ENCODE assay signal across 10 cellular contexts in the genomic region with DNA sequence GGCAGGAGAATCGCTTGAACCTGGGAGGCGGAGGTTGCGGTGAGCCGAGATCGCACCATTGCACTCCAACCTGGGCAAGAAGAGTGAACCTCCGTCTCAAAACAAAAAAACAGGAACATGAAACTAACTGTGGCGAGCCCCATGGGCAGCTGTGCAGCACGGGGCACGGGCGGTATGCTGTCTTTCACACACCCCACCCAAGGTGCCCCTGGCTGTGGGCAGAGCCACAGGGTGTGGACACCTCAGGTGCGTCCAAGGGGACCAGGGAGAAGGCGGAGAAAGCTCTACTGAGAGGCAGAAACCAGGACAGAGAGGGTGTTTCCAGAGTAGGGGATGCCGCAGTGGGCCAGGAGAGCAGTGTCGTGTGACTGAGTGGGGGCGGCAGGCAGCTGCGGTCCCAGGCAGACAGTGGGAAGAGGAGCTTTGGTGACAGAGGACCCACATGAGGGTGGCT. TPM values are rescaled to one million over a fixed set of nuclear protein-coding genes. Genes with fewer than 3 reads are reported as not detected.
DNase-seq lines count a peak whose midpoint lies in the region; ATAC-seq and TF ChIP-seq lines count a peak whose summit lies in the region.
"Had no signal": no experiment of that assay in that cellular context is flagged by ENCODE, and none has a peak within 500 bp of the region (broad histone marks: within the 10 kb centered on the region; RNA-seq: fewer than 3 reads in every experiment).

No MANE protein-coding gene starts in this region.

- H3K9ac ChIP-seq in MM.1S (ENCODE audit: low read length), result peak overlapping the region; percentile 35; the same call in 1 of the 2 replicates

- peaks cover 63% of the 10 kb centered on the region for H3K36me3 Mint-ChIP-seq in progenitor cell of endocrine pancreas (ENCODE audit: insufficient read depth)

- no peaks in the 10 kb centered on the region for H3K9me3 ChIP-seq in MM.1S (replicated peaks; ENCODE audit: insufficient read depth, low read length)

- H3K4me3 Mint-ChIP-seq in progenitor cell of endocrine pancreas (ENCODE audit: low read depth), result no peak overlapping the region

- 0 out of 2 replicates have a peak, but pooled peaks cover 5% of the 10 kb centered on the region for H3K4me1 ChIP-seq in MM.1S (ENCODE audit: low read length)

- H3K4me2 ChIP-seq in MM.1S (ENCODE audit: low read depth, low read length), result peak overlapping the region; percentile 32; the same call in 1 of the 2 replicates

- H3K9me3 Mint-ChIP-seq in progenitor cell of endocrine pancreas (ENCODE audit: low read depth), result peaks cover 11% of the 10 kb centered on the region
- H3K9me3 Mint-ChIP-seq: T-cell had no signal

- no peaks in the 10 kb centered on the region for H4K20me1 ChIP-seq in MM.1S (ENCODE audit: insufficient read depth, low read length)

- no peaks in the 10 kb centered on the region for H3K27me3 Mint-ChIP-seq in progenitor cell of endocrine pancreas
- H3K27me3 Mint-ChIP-seq: T-cell had no signal

- H3K27ac ChIP-seq in MM.1S (ENCODE audit: low read length), result peak overlapping the region; percentile 86
- H3K27ac ChIP-seq: HL-60 had no signal

- H3K4me1 Mint-ChIP-seq in progenitor cell of endocrine pancreas (ENCODE audit: low read depth), result no peaks in the 10 kb centered on the region

- peak overlapping the region; percentile 26; the same call in 1 of the 2 replicates for H2AFZ ChIP-seq in MM.1S (ENCODE audit: low read length)

- H3K79me2 ChIP-seq in MM.1S (ENCODE audit: low read length), result no peaks in the 10 kb centered on the region

- H3K9me2 ChIP-seq in MM.1S (replicated peaks; ENCODE audit: insufficient read depth, low read length), result no peaks in the 10 kb centered on the region

- peaks cover 4% of the 10 kb centered on the region; the same call in 1 of the 2 replicates for H3F3A ChIP-seq in MM.1S (ENCODE audit: insufficient read depth, low read length)

- DNase-seq in MM.1S (peak; percentile 11), progenitor cell of endocrine pancreas (ENCODE audit: low spot score, unreplicated experiment) (no peak), NCI-H774 (lab: John Stamatoyannopoulos, UW) (no peak), NCI-H2171 (lab: John Stamatoyannopoulos, UW) (no peak), kidney glomerular epithelial cell (lab: John Stamatoyannopoulos, UW) (no peak)
- DNase-seq in effector CD8-positive, alpha-beta T cell (lab: John Stamatoyannopoulos, UW), result no peak

- peak overlapping the region; percentile 45 for H3K27ac Mint-ChIP-seq in progenitor cell of endocrine pancreas

- H3K27me3 ChIP-seq in MM.1S (replicated peaks; ENCODE audit: insufficient read depth, low read length), result no peaks in the 10 kb centered on the region

- 0 out of 2 replicates have a peak overlapping the region, but pooled peaks have one; percentile 8 for H3K4me3 ChIP-seq in MM.1S (ENCODE audit: low read length)

- TF ChIP-seq CTCF in MM.1S (IDR thresholded peaks at IDR 0.05; ENCODE audit: low read length) (no peak), progenitor cell of endocrine pancreas (IDR thresholded peaks at IDR 0.05; ENCODE audit: unreplicated experiment) (no peak)

- ATAC-seq in GM18907 (IDR thresholded peaks at IDR 0.05; ENCODE audit: unreplicated experiment) (peak; percentile 85), HG02571 (IDR thresholded peaks at IDR 0.05; ENCODE audit: unreplicated experiment) (peak; percentile 76)

- H3K36me3 ChIP-seq in MM.1S (replicated peaks; ENCODE audit: insufficient read depth, low read length), result no peaks in the 10 kb centered on the region

RNA-seq across cellular contexts. Expression of a gene that starts 29.8 kb away (rescaled TPM):
- total RNA-seq in progenitor cell of endocrine pancreas, result 90.4 and 92.4 TPM in 2 replicates

RNA-seq across cellular contexts. Expression of a gene that starts 37.4 kb away (rescaled TPM):
- 18.5 and 20.7 TPM in 2 replicates for total RNA-seq in progenitor cell of endocrine pancreas
